1 cellular context compared by ENCODE assay signal in the genomic region with DNA sequence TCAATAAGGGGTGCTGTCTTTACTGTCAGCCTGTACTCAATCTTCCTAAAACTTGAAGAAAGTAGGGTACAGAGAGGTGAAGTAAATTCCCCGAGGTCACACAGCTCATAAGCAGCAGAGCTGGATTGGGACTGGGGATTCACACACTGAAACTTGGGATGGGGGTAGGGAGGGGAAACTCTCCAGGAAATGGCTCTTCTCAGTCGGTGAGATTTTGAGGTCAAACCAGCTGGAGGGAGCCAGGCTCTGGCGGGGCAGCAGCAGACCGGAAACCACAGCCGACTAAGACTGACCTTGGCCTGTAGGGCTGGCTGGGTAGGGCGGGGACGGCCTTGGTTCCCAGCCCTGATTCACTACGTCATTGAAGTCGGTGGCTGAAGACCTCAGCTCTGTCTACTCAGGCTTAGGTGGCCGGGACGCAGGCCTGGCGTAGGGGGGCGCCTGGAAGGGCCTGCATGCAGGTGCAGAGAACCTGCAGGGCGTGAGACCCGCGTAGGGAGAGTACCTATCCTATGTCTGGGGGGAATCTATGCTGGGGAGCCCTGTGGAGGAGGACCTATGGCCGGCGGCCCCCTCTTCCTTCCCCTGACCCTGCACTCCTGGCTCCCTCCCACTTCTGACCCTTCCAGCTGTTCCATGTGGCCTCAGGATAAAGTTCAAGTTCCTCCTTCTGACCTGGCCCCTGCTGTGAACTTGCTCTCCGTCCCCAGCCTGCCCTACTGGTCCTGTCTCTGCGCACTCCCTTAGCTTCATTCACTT.
TF ChIP-seq lines count a peak whose summit lies in the region.

No MANE protein-coding gene starts in this region.

TF ChIP-seq in K562, 482 proteins besides CTCF, POLR2A, EP300 and RAD21 (continued from another document and continues in another):
- TF ChIP-seq, protein P1, sequence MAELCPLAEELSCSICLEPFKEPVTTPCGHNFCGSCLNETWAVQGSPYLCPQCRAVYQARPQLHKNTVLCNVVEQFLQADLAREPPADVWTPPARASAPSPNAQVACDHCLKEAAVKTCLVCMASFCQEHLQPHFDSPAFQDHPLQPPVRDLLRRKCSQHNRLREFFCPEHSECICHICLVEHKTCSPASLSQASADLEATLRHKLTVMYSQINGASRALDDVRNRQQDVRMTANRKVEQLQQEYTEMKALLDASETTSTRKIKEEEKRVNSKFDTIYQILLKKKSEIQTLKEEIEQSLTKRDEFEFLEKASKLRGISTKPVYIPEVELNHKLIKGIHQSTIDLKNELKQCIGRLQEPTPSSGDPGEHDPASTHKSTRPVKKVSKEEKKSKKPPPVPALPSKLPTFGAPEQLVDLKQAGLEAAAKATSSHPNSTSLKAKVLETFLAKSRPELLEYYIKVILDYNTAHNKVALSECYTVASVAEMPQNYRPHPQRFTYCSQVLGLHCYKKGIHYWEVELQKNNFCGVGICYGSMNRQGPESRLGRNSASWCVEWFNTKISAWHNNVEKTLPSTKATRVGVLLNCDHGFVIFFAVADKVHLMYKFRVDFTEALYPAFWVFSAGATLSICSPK (IDR thresholded peaks at IDR 0.05; ENCODE audit: borderline replicate concordance): no peak
- TF ChIP-seq DDX20 (tag; IDR thresholded peaks at IDR 0.05; ENCODE audit: low read depth) (no peak), LARP7 (IDR thresholded peaks at IDR 0.05) (no peak), ZNF589 (CRISPR knock-in tag; IDR thresholded peaks at IDR 0.05; ENCODE audit: low read depth) (no peak), CHD4 (IDR thresholded peaks at IDR 0.05; ENCODE audit: insufficient read depth, insufficient replicate concordance, low read depth, low read length, poor library complexity, severe bottlenecking) (no peak), RB1 (IDR thresholded peaks at IDR 0.05; ENCODE audit: low read depth) (peak; percentile 43; the same call in 1 of the 2 replicates), PHF20 (IDR thresholded peaks at IDR 0.05; ENCODE audit: partially characterized antibody) (no peak), MAFG (tag; conservative IDR thresholded peaks at IDR 0.05) (no peak), ZNF253 (CRISPR knock-in tag; conservative IDR thresholded peaks at IDR 0.05) (no peak), SREBF2 (CRISPR knock-in tag; IDR thresholded peaks at IDR 0.05) (no peak), ZFP36 (IDR thresholded peaks at IDR 0.05; ENCODE audit: low read depth, low read length, partially characterized antibody) (peak; percentile 78), RBM15 (IDR thresholded peaks at IDR 0.05; ENCODE audit: insufficient read depth, low read length) (no peak), ZNF644 (tag; IDR thresholded peaks at IDR 0.05; ENCODE audit: low read depth) (no peak), GATAD2B (IDR thresholded peaks at IDR 0.05; ENCODE audit: borderline replicate concordance) (no peak), CBFA2T3 (IDR thresholded peaks at IDR 0.05) (peak; percentile 48; the same call in 1 of the 2 replicates), ZNF785 (CRISPR knock-in tag; IDR thresholded peaks at IDR 0.05) (no peak), CCAR2 (IDR thresholded peaks at IDR 0.05; ENCODE audit: low read depth, low read length) (no peak), GTF2E2 (tag; IDR thresholded peaks at IDR 0.05) (no peak), SMARCB1 (IDR thresholded peaks at IDR 0.05; ENCODE audit: insufficient read length, low read depth) (no peak), KHSRP (IDR thresholded peaks at IDR 0.05) (no peak), ERF (CRISPR knock-in tag; IDR thresholded peaks at IDR 0.05) (no peak), STAT5B (CRISPR knock-in tag; IDR thresholded peaks at IDR 0.05) (no peak), MTA3 (IDR thresholded peaks at IDR 0.05; ENCODE audit: borderline replicate concordance) (peak; percentile 61; the same call in 1 of the 2 replicates), PHTF2 (CRISPR knock-in tag; IDR thresholded peaks at IDR 0.05) (no peak), ZNF695 (CRISPR knock-in tag; IDR thresholded peaks at IDR 0.05) (no peak), DACH1 (IDR thresholded peaks at IDR 0.05; ENCODE audit: partially characterized antibody) (peak; percentile 42), ZNF3 (CRISPR knock-in tag; IDR thresholded peaks at IDR 0.05) (no peak), PRMT5 (CRISPR knock-in tag; IDR thresholded peaks at IDR 0.05) (no peak)
- TF ChIP-seq, protein P2, sequence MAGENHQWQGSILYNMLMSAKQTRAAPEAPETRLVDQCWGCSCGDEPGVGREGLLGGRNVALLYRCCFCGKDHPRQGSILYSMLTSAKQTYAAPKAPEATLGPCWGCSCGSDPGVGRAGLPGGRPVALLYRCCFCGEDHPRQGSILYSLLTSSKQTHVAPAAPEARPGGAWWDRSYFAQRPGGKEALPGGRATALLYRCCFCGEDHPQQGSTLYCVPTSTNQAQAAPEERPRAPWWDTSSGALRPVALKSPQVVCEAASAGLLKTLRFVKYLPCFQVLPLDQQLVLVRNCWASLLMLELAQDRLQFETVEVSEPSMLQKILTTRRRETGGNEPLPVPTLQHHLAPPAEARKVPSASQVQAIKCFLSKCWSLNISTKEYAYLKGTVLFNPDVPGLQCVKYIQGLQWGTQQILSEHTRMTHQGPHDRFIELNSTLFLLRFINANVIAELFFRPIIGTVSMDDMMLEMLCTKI (IDR thresholded peaks at IDR 0.05; ENCODE audit: partially characterized antibody): no peak
- TF ChIP-seq, protein P3, sequence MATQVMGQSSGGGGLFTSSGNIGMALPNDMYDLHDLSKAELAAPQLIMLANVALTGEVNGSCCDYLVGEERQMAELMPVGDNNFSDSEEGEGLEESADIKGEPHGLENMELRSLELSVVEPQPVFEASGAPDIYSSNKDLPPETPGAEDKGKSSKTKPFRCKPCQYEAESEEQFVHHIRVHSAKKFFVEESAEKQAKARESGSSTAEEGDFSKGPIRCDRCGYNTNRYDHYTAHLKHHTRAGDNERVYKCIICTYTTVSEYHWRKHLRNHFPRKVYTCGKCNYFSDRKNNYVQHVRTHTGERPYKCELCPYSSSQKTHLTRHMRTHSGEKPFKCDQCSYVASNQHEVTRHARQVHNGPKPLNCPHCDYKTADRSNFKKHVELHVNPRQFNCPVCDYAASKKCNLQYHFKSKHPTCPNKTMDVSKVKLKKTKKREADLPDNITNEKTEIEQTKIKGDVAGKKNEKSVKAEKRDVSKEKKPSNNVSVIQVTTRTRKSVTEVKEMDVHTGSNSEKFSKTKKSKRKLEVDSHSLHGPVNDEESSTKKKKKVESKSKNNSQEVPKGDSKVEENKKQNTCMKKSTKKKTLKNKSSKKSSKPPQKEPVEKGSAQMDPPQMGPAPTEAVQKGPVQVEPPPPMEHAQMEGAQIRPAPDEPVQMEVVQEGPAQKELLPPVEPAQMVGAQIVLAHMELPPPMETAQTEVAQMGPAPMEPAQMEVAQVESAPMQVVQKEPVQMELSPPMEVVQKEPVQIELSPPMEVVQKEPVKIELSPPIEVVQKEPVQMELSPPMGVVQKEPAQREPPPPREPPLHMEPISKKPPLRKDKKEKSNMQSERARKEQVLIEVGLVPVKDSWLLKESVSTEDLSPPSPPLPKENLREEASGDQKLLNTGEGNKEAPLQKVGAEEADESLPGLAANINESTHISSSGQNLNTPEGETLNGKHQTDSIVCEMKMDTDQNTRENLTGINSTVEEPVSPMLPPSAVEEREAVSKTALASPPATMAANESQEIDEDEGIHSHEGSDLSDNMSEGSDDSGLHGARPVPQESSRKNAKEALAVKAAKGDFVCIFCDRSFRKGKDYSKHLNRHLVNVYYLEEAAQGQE (CRISPR knock-in tag; IDR thresholded peaks at IDR 0.05; ENCODE audit: low read depth): 0 out of 2 replicates have a peak, but pooled peaks have one; percentile 31
- TF ChIP-seq, protein P4, sequence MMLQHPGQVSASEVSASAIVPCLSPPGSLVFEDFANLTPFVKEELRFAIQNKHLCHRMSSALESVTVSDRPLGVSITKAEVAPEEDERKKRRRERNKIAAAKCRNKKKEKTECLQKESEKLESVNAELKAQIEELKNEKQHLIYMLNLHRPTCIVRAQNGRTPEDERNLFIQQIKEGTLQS (IDR thresholded peaks at IDR 0.05): 0 out of 2 replicates have a peak, but pooled peaks have one; percentile 8
- TF ChIP-seq, protein P4 (CRISPR knock-in tag; conservative IDR thresholded peaks at IDR 0.05): no peak
- TF ChIP-seq, protein P5, sequence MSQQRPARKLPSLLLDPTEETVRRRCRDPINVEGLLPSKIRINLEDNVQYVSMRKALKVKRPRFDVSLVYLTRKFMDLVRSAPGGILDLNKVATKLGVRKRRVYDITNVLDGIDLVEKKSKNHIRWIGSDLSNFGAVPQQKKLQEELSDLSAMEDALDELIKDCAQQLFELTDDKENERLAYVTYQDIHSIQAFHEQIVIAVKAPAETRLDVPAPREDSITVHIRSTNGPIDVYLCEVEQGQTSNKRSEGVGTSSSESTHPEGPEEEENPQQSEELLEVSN (IDR thresholded peaks at IDR 0.05; ENCODE audit: borderline replicate concordance in 1 of 2, extremely low read depth in 1 of 2, insufficient read depth in 1 of 2, insufficient read length in 1 of 2, low read depth in 1 of 2, low read length in 1 of 2, poor library complexity in 1 of 2, severe bottlenecking in 1 of 2): peak in 1 of 2 experiments; percentile 12
- TF ChIP-seq, protein P6, sequence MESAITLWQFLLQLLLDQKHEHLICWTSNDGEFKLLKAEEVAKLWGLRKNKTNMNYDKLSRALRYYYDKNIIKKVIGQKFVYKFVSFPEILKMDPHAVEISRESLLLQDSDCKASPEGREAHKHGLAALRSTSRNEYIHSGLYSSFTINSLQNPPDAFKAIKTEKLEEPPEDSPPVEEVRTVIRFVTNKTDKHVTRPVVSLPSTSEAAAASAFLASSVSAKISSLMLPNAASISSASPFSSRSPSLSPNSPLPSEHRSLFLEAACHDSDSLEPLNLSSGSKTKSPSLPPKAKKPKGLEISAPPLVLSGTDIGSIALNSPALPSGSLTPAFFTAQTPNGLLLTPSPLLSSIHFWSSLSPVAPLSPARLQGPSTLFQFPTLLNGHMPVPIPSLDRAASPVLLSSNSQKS (CRISPR knock-in tag; IDR thresholded peaks at IDR 0.05): no peak
- TF ChIP-seq, protein P7, sequence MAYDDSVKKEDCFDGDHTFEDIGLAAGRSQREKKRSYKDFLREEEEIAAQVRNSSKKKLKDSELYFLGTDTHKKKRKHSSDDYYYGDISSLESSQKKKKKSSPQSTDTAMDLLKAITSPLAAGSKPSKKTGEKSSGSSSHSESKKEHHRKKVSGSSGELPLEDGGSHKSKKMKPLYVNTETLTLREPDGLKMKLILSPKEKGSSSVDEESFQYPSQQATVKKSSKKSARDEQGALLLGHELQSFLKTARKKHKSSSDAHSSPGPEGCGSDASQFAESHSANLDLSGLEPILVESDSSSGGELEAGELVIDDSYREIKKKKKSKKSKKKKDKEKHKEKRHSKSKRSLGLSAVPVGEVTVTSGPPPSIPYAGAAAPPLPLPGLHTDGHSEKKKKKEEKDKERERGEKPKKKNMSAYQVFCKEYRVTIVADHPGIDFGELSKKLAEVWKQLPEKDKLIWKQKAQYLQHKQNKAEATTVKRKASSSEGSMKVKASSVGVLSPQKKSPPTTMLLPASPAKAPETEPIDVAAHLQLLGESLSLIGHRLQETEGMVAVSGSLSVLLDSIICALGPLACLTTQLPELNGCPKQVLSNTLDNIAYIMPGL (CRISPR knock-in tag; IDR thresholded peaks at IDR 0.05): no peak
- TF ChIP-seq, protein P8, sequence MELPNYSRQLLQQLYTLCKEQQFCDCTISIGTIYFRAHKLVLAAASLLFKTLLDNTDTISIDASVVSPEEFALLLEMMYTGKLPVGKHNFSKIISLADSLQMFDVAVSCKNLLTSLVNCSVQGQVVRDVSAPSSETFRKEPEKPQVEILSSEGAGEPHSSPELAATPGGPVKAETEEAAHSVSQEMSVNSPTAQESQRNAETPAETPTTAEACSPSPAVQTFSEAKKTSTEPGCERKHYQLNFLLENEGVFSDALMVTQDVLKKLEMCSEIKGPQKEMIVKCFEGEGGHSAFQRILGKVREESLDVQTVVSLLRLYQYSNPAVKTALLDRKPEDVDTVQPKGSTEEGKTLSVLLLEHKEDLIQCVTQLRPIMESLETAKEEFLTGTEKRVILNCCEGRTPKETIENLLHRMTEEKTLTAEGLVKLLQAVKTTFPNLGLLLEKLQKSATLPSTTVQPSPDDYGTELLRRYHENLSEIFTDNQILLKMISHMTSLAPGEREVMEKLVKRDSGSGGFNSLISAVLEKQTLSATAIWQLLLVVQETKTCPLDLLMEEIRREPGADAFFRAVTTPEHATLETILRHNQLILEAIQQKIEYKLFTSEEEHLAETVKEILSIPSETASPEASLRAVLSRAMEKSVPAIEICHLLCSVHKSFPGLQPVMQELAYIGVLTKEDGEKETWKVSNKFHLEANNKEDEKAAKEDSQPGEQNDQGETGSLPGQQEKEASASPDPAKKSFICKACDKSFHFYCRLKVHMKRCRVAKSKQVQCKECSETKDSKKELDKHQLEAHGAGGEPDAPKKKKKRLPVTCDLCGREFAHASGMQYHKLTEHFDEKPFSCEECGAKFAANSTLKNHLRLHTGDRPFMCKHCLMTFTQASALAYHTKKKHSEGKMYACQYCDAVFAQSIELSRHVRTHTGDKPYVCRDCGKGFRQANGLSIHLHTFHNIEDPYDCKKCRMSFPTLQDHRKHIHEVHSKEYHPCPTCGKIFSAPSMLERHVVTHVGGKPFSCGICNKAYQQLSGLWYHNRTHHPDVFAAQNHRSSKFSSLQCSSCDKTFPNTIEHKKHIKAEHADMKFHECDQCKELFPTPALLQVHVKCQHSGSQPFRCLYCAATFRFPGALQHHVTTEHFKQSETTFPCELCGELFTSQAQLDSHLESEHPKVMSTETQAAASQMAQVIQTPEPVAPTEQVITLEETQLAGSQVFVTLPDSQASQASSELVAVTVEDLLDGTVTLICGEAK (IDR thresholded peaks at IDR 0.05): peak; percentile 63
- TF ChIP-seq, protein P8 (CRISPR knock-in tag; IDR thresholded peaks at IDR 0.05): no peak
